ENCODE assay signal across 23 cellular contexts in genomic region chr16:84109598-84110325, GRCh38. TPM values are rescaled to one million over a fixed set of nuclear protein-coding genes. Genes with fewer than 3 reads are reported as not detected.
A peak's percentile ranks its signal among the peaks of the same experiment; 100 is the strongest.
DNase-seq lines count a peak whose midpoint lies in the region; ATAC-seq and TF ChIP-seq lines count a peak whose summit lies in the region.
"Had no signal": no experiment of that assay in that cellular context is flagged by ENCODE, and none has a peak within 500 bp of the region (broad histone marks: within the 10 kb centered on the region; RNA-seq: fewer than 3 reads in every experiment).

No MANE protein-coding gene starts in this region.

- peak in 1 of 2 donors; percentile 11 for TF ChIP-seq POLR2A in adrenal gland (IDR thresholded peaks at IDR 0.05)

- WGBS in adrenal gland, 4 donors = 23 to 36% (median 31%) methylated on average over 6 of the region's 6 CpGs

- H3K4me1 ChIP-seq in adrenal gland (replicated peaks in 1 of 2) = peaks cover 13 to 25% of the 10 kb centered on the region in 2 donors

- peak overlapping the region; percentile 10 for H3K27ac Mint-ChIP-seq in activated naive CD8-positive, alpha-beta T cell
- H3K27ac Mint-ChIP-seq in activated naive CD8-positive, alpha-beta T cell treated with anti-CD3 and anti-CD28 coated beads for 36 hours = no peak overlapping the region
- peak overlapping the region; percentile 43 for H3K27ac Mint-ChIP-seq in stimulated activated effector memory CD8-positive, alpha-beta T cell treated with anti-CD3 and anti-CD28 coated beads, Interleukin-12 subunit alpha, Interleukin-12 subunit beta, amount 100 ng/mL, for 72 hours
- no peak overlapping the region for H3K27ac Mint-ChIP-seq in activated CD4-positive, alpha-beta T cell treated with anti-CD3 and anti-CD28 coated beads, Interleukin-2, amount 10 ng/mL, durations not matched to agents 24 days and 14 days
- H3K27ac Mint-ChIP-seq: activated B cell treated with CpG ODN at 0.5 μM for 24 hours; memory B cell; natural killer cell treated with Interleukin-12 subunit alpha and Interleukin-12 subunit beta and Interleukin-15 and Interleukin-18, amount 100 ng/mL, for 72 hours; T-helper 1 cell treated with Interleukin-12 subunit alpha and Interleukin-12 subunit beta and Interleukin-4 antibody, amounts not matched to agents 30 μg/mL and 1 μg/mL, for 36 hours had no signal

- ATAC-seq in Right ventricle myocardium superior (ENCODE audit: poor library complexity) (peak; percentile 79), GM18520 (IDR thresholded peaks at IDR 0.05; ENCODE audit: unreplicated experiment) (no peak), HG03159 (IDR thresholded peaks at IDR 0.05; ENCODE audit: unreplicated experiment) (no peak)
- no peak for ATAC-seq in stimulated activated effector memory CD8-positive, alpha-beta T cell treated with anti-CD3 and anti-CD28 coated beads, Interleukin-12 subunit alpha, Interleukin-12 subunit beta, amount 100 ng/mL, for 72 hours
- ATAC-seq: CD8-positive, alpha-beta T cell; effector memory CD8-positive, alpha-beta T cell; natural killer cell treated with Interleukin-12 subunit alpha and Interleukin-12 subunit beta and Interleukin-15 and Interleukin-18, amount 100 ng/mL, for 72 hours; stimulated activated naive CD8-positive, alpha-beta T cell treated with anti-CD3 and anti-CD28 coated beads, Interleukin-15, Interleukin-2, amounts not matched to agents 100 U/mL and 50 U/mL, for 24 hours had no signal

- DNase-seq in activated naive CD8-positive, alpha-beta T cell treated with anti-CD3 and anti-CD28 coated beads for 36 hours = no peak
- DNase-seq in adrenal gland (peak in 2 of 7 donors; percentile 23 to 49), Right ventricle myocardium superior (no peak)
- no peak for DNase-seq in stimulated activated effector memory CD8-positive, alpha-beta T cell treated with anti-CD3 and anti-CD28 coated beads, Interleukin-12 subunit alpha, Interleukin-12 subunit beta, amount 100 ng/mL, for 72 hours (ENCODE audit: low spot score in 2 of 2)
- DNase-seq in activated CD4-positive, alpha-beta T cell treated with anti-CD3 and anti-CD28 coated beads, Interleukin-2, amount 10 ng/mL, durations not matched to agents 24 days and 14 days = no peak
- DNase-seq: activated B cell treated with CpG ODN at 0.5 μM for 24 hours; activated naive CD4-positive, alpha-beta T cell treated with anti-CD3 and anti-CD28 coated beads for 36 hours; CD8-positive, alpha-beta T cell; cerebellar nuclear complex; effector memory CD8-positive, alpha-beta T cell; foreskin fibroblast; KG1; NCI-H1436; SHP77; stimulated activated CD4-positive, alpha-beta T cell treated with anti-CD3 and anti-CD28 coated beads, Interleukin-15, amount 100 ng/mL, for 24 hours; stimulated activated naive CD8-positive, alpha-beta T cell treated with anti-CD3 and anti-CD28 coated beads, Interleukin-15, Interleukin-2, amounts not matched to agents 100 U/mL and 50 U/mL, for 24 hours had no signal

- H3K9me3 Mint-ChIP-seq in activated naive CD8-positive, alpha-beta T cell (ENCODE audit: low read depth) = no peaks in the 10 kb centered on the region
- no peaks in the 10 kb centered on the region for H3K9me3 Mint-ChIP-seq in activated naive CD8-positive, alpha-beta T cell treated with anti-CD3 and anti-CD28 coated beads for 36 hours
- H3K9me3 Mint-ChIP-seq in stimulated activated effector memory CD8-positive, alpha-beta T cell treated with anti-CD3 and anti-CD28 coated beads, Interleukin-12 subunit alpha, Interleukin-12 subunit beta, amount 100 ng/mL, for 72 hours = no peaks in the 10 kb centered on the region
- no peaks in the 10 kb centered on the region for H3K9me3 Mint-ChIP-seq in activated CD4-positive, alpha-beta T cell treated with anti-CD3 and anti-CD28 coated beads, Interleukin-2, amount 10 ng/mL, durations not matched to agents 24 days and 14 days
- H3K9me3 Mint-ChIP-seq: activated B cell treated with CpG ODN at 0.5 μM for 24 hours; activated naive CD4-positive, alpha-beta T cell treated with anti-CD3 and anti-CD28 coated beads for 36 hours; CD8-positive, alpha-beta T cell; effector memory CD8-positive, alpha-beta T cell; memory B cell; natural killer cell treated with Interleukin-12 subunit alpha and Interleukin-12 subunit beta and Interleukin-15 and Interleukin-18, amount 100 ng/mL, for 72 hours; T-helper 1 cell treated with Interleukin-12 subunit alpha and Interleukin-12 subunit beta and Interleukin-4 antibody, amounts not matched to agents 30 μg/mL and 1 μg/mL, for 36 hours had no signal

- H3K36me3 ChIP-seq in adrenal gland (replicated peaks in 1 of 2) = no peaks in the 10 kb centered on the region

- no peaks in the 10 kb centered on the region for H3K9me3 ChIP-seq in adrenal gland (replicated peaks in 1 of 3)

- no peak overlapping the region for H3K4me3 Mint-ChIP-seq in activated naive CD8-positive, alpha-beta T cell
- H3K4me3 Mint-ChIP-seq in activated naive CD8-positive, alpha-beta T cell treated with anti-CD3 and anti-CD28 coated beads for 36 hours = no peak overlapping the region
- no peak overlapping the region for H3K4me3 Mint-ChIP-seq in stimulated activated effector memory CD8-positive, alpha-beta T cell treated with anti-CD3 and anti-CD28 coated beads, Interleukin-12 subunit alpha, Interleukin-12 subunit beta, amount 100 ng/mL, for 72 hours
- H3K4me3 Mint-ChIP-seq in activated CD4-positive, alpha-beta T cell treated with anti-CD3 and anti-CD28 coated beads, Interleukin-2, amount 10 ng/mL, durations not matched to agents 24 days and 14 days = no peak overlapping the region
- H3K4me3 Mint-ChIP-seq: activated B cell treated with CpG ODN at 0.5 μM for 24 hours; activated naive CD4-positive, alpha-beta T cell treated with anti-CD3 and anti-CD28 coated beads for 36 hours; CD8-positive, alpha-beta T cell; effector memory CD8-positive, alpha-beta T cell; memory B cell; natural killer cell treated with Interleukin-12 subunit alpha and Interleukin-12 subunit beta and Interleukin-15 and Interleukin-18, amount 100 ng/mL, for 72 hours; T-helper 1 cell treated with Interleukin-12 subunit alpha and Interleukin-12 subunit beta and Interleukin-4 antibody, amounts not matched to agents 30 μg/mL and 1 μg/mL, for 36 hours had no signal

- H3K27me3 Mint-ChIP-seq in activated naive CD8-positive, alpha-beta T cell = no peaks in the 10 kb centered on the region
- H3K27me3 Mint-ChIP-seq in activated naive CD8-positive, alpha-beta T cell treated with anti-CD3 and anti-CD28 coated beads for 36 hours = no peaks in the 10 kb centered on the region
- H3K27me3 Mint-ChIP-seq in activated CD4-positive, alpha-beta T cell treated with anti-CD3 and anti-CD28 coated beads, Interleukin-2, amount 10 ng/mL, durations not matched to agents 24 days and 14 days = no peaks in the 10 kb centered on the region
- H3K27me3 Mint-ChIP-seq: activated B cell treated with CpG ODN at 0.5 μM for 24 hours; effector memory CD8-positive, alpha-beta T cell; memory B cell; natural killer cell treated with Interleukin-12 subunit alpha and Interleukin-12 subunit beta and Interleukin-15 and Interleukin-18, amount 100 ng/mL, for 72 hours had no signal

- no peak for TF ChIP-seq CTCF in adrenal gland (IDR thresholded peaks at IDR 0.05)

- H3K4me1 Mint-ChIP-seq in activated naive CD8-positive, alpha-beta T cell (ENCODE audit: low read depth) = peaks cover 55% of the 10 kb centered on the region
- peaks cover 42% of the 10 kb centered on the region for H3K4me1 Mint-ChIP-seq in activated naive CD8-positive, alpha-beta T cell treated with anti-CD3 and anti-CD28 coated beads for 36 hours
- H3K4me1 Mint-ChIP-seq in stimulated activated effector memory CD8-positive, alpha-beta T cell treated with anti-CD3 and anti-CD28 coated beads, Interleukin-12 subunit alpha, Interleukin-12 subunit beta, amount 100 ng/mL, for 72 hours = peaks cover 53% of the 10 kb centered on the region
- peaks cover 19% of the 10 kb centered on the region for H3K4me1 Mint-ChIP-seq in activated CD4-positive, alpha-beta T cell treated with anti-CD3 and anti-CD28 coated beads, Interleukin-2, amount 10 ng/mL, durations not matched to agents 24 days and 14 days

- H3K27ac ChIP-seq in adrenal gland = peak overlapping the region in 4 of 5 donors; percentile 18 to 59 (median 41)

- H3K36me3 Mint-ChIP-seq in activated naive CD8-positive, alpha-beta T cell = no peaks in the 10 kb centered on the region
- peaks cover 13% of the 10 kb centered on the region for H3K36me3 Mint-ChIP-seq in activated naive CD8-positive, alpha-beta T cell treated with anti-CD3 and anti-CD28 coated beads for 36 hours
- peaks cover 24% of the 10 kb centered on the region for H3K36me3 Mint-ChIP-seq in stimulated activated effector memory CD8-positive, alpha-beta T cell treated with anti-CD3 and anti-CD28 coated beads, Interleukin-12 subunit alpha, Interleukin-12 subunit beta, amount 100 ng/mL, for 72 hours
- H3K36me3 Mint-ChIP-seq in activated CD4-positive, alpha-beta T cell treated with anti-CD3 and anti-CD28 coated beads, Interleukin-2, amount 10 ng/mL, durations not matched to agents 24 days and 14 days (ENCODE audit: low read depth) = peaks cover 16% of the 10 kb centered on the region
- H3K36me3 Mint-ChIP-seq: natural killer cell treated with Interleukin-12 subunit alpha and Interleukin-12 subunit beta and Interleukin-15 and Interleukin-18, amount 100 ng/mL, for 72 hours had no signal

- H3K4me3 ChIP-seq in adrenal gland = no peak overlapping the region

- intact Hi-C loops in adrenal gland (cut with DNase I) = no loop called here
- intact Hi-C loops in Right ventricle myocardium superior (cut with DNase I) = no loop called here
- intact Hi-C loops in activated CD4-positive, alpha-beta T cell treated with anti-CD3 and anti-CD28 coated beads, Interleukin-2, amount 10 ng/mL, durations not matched to agents 24 days and 14 days (cut with micrococcal nuclease) = loop anchor here (10.0 kb wide), 1 partner anchor 395 kb away; the partner anchor contains the start of gene MEAK7

- H3K27me3 ChIP-seq in adrenal gland = no peaks in the 10 kb centered on the region

RNA-seq across cellular contexts. Expression of gene MBTPS1, which starts 7.0 kb away (rescaled TPM):
- 10 to 100 TPM; 29.6 to 30.2 TPM for total RNA-seq in activated naive CD8-positive, alpha-beta T cell treated with anti-CD3 and anti-CD28 coated beads for 36 hours
- total RNA-seq in adrenal gland = 100 to 1,000 TPM in 2 of 8 donors, 10 to 100 TPM in 6; 69.0 to 132 (median 88.4) TPM
- polyA plus RNA-seq in adrenal gland = 10 to 100 TPM; 61.5 to 71.5 (median 65.3) TPM
- 67.3 TPM for total RNA-seq in Right ventricle myocardium superior
- 49.6 and 52.3 TPM in 2 replicates for total RNA-seq in activated CD4-positive, alpha-beta T cell treated with anti-CD3 and anti-CD28 coated beads, Interleukin-2, amount 10 ng/mL, durations not matched to agents 24 days and 14 days

RNA-seq across cellular contexts. Expression of gene HSDL1, which starts 35.2 kb away (rescaled TPM):
- total RNA-seq in activated naive CD8-positive, alpha-beta T cell treated with anti-CD3 and anti-CD28 coated beads for 36 hours = 10 to 100 TPM; 13.2 to 13.9 TPM
- 10 to 100 TPM; 19.0 to 54.0 (median 31.8) TPM for total RNA-seq in adrenal gland
- 10 to 100 TPM; 18.8 to 33.5 (median 28.6) TPM for polyA plus RNA-seq in adrenal gland
- 22.6 TPM for total RNA-seq in Right ventricle myocardium superior
- total RNA-seq in activated CD4-positive, alpha-beta T cell treated with anti-CD3 and anti-CD28 coated beads, Interleukin-2, amount 10 ng/mL, durations not matched to agents 24 days and 14 days = 16.4 and 17.6 TPM in 2 replicates

RNA-seq across cellular contexts. Expression of gene DNAAF1, which starts 35.3 kb away (rescaled TPM):
- total RNA-seq in activated naive CD8-positive, alpha-beta T cell treated with anti-CD3 and anti-CD28 coated beads for 36 hours = under 1 TPM in 1 of 2 experiments, not detected in 1; 0.33 TPM
- total RNA-seq in adrenal gland = 1 to 10 TPM in 6 of 8 donors, under 1 TPM in 2; 0.67 to 2.5 (median 2.2) TPM
- polyA plus RNA-seq in adrenal gland = 10 to 100 TPM in 2 of 3 donors, 1 to 10 TPM in 1; 5.3 to 17.9 (median 10.4) TPM
- not detected for total RNA-seq in Right ventricle myocardium superior
- total RNA-seq in activated CD4-positive, alpha-beta T cell treated with anti-CD3 and anti-CD28 coated beads, Interleukin-2, amount 10 ng/mL, durations not matched to agents 24 days and 14 days = not detected in 2 replicates
- total RNA-seq: activated B cell treated with CpG ODN at 0.5 μM for 24 hours; activated naive CD4-positive, alpha-beta T cell treated with anti-CD3 and anti-CD28 coated beads for 36 hours; CD8-positive, alpha-beta T cell; Daoy; natural killer cell treated with Interleukin-12 subunit alpha and Interleukin-12 subunit beta and Interleukin-15 and Interleukin-18, amount 100 ng/mL, for 72 hours had no signal

Comparison
In these comparisons a context has a peak if more than half of its experiments do, and no peak if none do; other contexts are left out.
1. H3K27ac Mint-ChIP-seq: peak in activated naive CD8-positive, alpha-beta T cell (single experiment) and stimulated activated effector memory CD8-positive, alpha-beta T cell treated with anti-CD3 and anti-CD28 coated beads, Interleukin-12 subunit alpha, Interleukin-12 subunit beta, amount 100 ng/mL, for 72 hours (single experiment); none in activated naive CD8-positive, alpha-beta T cell treated with anti-CD3 and anti-CD28 coated beads for 36 hours (single experiment) and activated CD4-positive, alpha-beta T cell treated with anti-CD3 and anti-CD28 coated beads, Interleukin-2, amount 10 ng/mL, durations not matched to agents 24 days and 14 days (single experiment).